In the genomic region with DNA sequence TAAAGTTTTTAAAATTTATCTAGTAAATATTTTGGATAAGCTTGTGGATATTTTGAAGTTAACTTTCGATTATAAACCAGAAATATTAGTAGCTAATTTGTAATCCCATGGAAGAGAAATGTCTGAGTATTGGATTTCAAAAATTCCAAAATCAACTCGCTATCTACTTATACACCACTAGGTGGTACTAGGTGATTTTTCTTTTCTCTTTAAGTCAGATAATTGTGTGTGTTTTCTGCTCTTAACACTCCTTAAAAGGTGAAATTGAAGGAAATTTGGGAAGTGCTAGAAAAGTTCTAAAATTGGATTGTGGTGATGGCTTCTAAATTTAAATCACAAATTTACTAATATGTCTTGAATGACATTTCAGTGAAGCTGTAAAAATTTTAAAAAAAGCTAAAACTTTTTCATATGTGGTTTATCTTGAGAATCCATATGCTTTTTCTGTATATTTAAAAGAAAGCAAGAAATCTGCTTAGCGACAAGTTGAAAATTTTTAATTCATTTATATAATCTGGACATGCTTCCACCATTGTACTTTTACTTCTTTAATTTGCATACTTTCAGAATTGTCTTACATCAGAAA, we compare ENCODE assay signal across 8 cellular contexts.
DNase-seq lines count a peak whose midpoint lies in the region; ATAC-seq and TF ChIP-seq lines count a peak whose summit lies in the region.

No MANE protein-coding gene starts in this region.

- ATAC-seq in HG03378 (IDR thresholded peaks at IDR 0.05; ENCODE audit: unreplicated experiment) (peak; percentile 68), gastroesophageal sphincter (no peak), GM21717 (IDR thresholded peaks at IDR 0.05; ENCODE audit: unreplicated experiment) (no peak)

- no peak overlapping the region for H3K4me3 ChIP-seq in gastroesophageal sphincter
- no peak overlapping the region for H3K4me3 ChIP-seq in tibial nerve
- no peak overlapping the region for H3K4me3 ChIP-seq in MG63

- H3K36me3 ChIP-seq in gastroesophageal sphincter (no peaks in the 10 kb centered on the region), tibial nerve (no peaks in the 10 kb centered on the region), MG63 (no peaks in the 10 kb centered on the region)

- in situ Hi-C loops in G401 (cut with HindIII; ENCODE audit: low sequenced_read_pairs): no loop called here

- DNase-seq in G401 (ENCODE audit: low spot score) (peak; percentile 42), SKM-1 (lab: John Stamatoyannopoulos, UW; ENCODE audit: unreplicated experiment) (peak; percentile 28), tibial nerve (ENCODE audit: low spot score in 2 of 2) (no peak), MG63 (no peak)
- DNase-seq in activated effector memory CD4-positive, alpha-beta T cell treated with Interleukin-2 at 50 U/mL for 16 hours: no peak

- TF ChIP-seq CTCF in gastroesophageal sphincter (IDR thresholded peaks at IDR 0.05) (peak; percentile 58 to 73 (median 65)), tibial nerve (IDR thresholded peaks at IDR 0.05) (peak; percentile 43 to 65 (median 57))

- WGBS in gastroesophageal sphincter (ENCODE audit: low coverage in 1 of 2), 2 donors: 15 to 28% methylated on average over 3 of the region's 3 CpGs
- 25 to 26% methylated on average over 3 of the region's 3 CpGs for WGBS in tibial nerve, 2 donors

- H3K4me1 ChIP-seq in gastroesophageal sphincter: peaks cover 0 to 12% (median 0%) of the 10 kb centered on the region in 3 donors
- no peaks in the 10 kb centered on the region for H3K4me1 ChIP-seq in tibial nerve

- TF ChIP-seq POLR2A in gastroesophageal sphincter (IDR thresholded peaks at IDR 0.05) (no peak), tibial nerve (IDR thresholded peaks at IDR 0.05) (no peak)

- H3K27me3 ChIP-seq in gastroesophageal sphincter: no peaks in the 10 kb centered on the region
- H3K27me3 ChIP-seq in tibial nerve: no peaks in the 10 kb centered on the region
- H3K27me3 ChIP-seq in MG63: peaks cover 2% of the 10 kb centered on the region; the same call in 1 of the 2 replicates

- H3K27ac ChIP-seq in gastroesophageal sphincter (no peak overlapping the region), tibial nerve (no peak overlapping the region)

- TF ChIP-seq EP300 in gastroesophageal sphincter (IDR thresholded peaks at IDR 0.05) (no peak), tibial nerve (IDR thresholded peaks at IDR 0.05) (no peak)

- H3K9me3 ChIP-seq in gastroesophageal sphincter (no peaks in the 10 kb centered on the region), tibial nerve (no peaks in the 10 kb centered on the region), MG63 (no peaks in the 10 kb centered on the region)

Comparison
In these comparisons a context has a peak if more than half of its experiments do, and no peak if none do; other contexts are left out.
1. DNase-seq: peak in G401 (single experiment) and SKM-1 (single experiment); none in tibial nerve (0 of 2), MG63 (single experiment) and activated effector memory CD4-positive, alpha-beta T cell treated with Interleukin-2 at 50 U/mL for 16 hours (single experiment).